Comparison of ENCODE assay signal across 1 cellular context in genomic region chr9:20884985-20885593, GRCh38.
TF ChIP-seq lines count a peak whose summit lies in the region.

No MANE protein-coding gene starts in this region.

TF ChIP-seq in HCT116, 20 proteins besides CTCF, POLR2A, EP300 and RAD21 (continued from another document):
- TF ChIP-seq ZBTB33 (IDR thresholded peaks at IDR 0.05; ENCODE audit: extremely low read depth, insufficient replicate concordance, low read length) = no peak
- TF ChIP-seq SP1 (IDR thresholded peaks at IDR 0.05; ENCODE audit: low read depth) = no peak
- TF ChIP-seq EZH2phosphoT487 (IDR thresholded peaks at IDR 0.05; ENCODE audit: borderline replicate concordance) = no peak
- TF ChIP-seq EZH2 (IDR thresholded peaks at IDR 0.05) = no peak
- TF ChIP-seq TCF7L2 (IDR thresholded peaks at IDR 0.05; ENCODE audit: borderline replicate concordance, extremely low read depth, insufficient read depth, insufficient read length) = no peak
- TF ChIP-seq CBX3 (IDR thresholded peaks at IDR 0.05; ENCODE audit: low read depth) = no peak
- no peak for TF ChIP-seq ZNF274 (IDR thresholded peaks at IDR 0.05; ENCODE audit: low read depth, low read length)
